In the genomic region with DNA sequence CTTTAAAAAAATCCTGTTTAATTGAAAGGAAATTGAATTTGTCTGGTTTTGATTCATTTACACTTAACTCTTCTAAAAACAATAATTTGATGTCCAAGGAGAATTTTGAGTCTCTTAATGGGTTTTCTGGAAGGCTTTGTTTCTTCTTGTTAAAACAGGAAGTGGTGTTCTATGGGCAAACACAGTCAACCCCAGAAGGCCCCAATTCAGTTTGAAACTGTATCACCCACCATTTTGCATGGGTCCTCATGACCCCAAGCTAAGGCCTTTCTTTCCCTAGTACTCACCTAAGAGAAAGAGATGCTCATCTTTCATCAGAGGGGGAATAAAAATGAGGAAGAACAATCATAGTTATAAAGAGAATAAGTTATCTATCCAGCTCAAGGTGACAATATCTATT, we compare ENCODE assay signal across 16 cellular contexts. TPM values are rescaled to one million over a fixed set of nuclear protein-coding genes. Genes with fewer than 3 reads are reported as not detected.
DNase-seq lines count a peak whose midpoint lies in the region; ATAC-seq and TF ChIP-seq lines count a peak whose summit lies in the region.
"Had no signal": no experiment of that assay in that cellular context is flagged by ENCODE, and none has a peak within 500 bp of the region (broad histone marks: within the 10 kb centered on the region; RNA-seq: fewer than 3 reads in every experiment).

No MANE protein-coding gene starts in this region.

- H3K27me3 Mint-ChIP-seq in activated T-cell treated with anti-CD3 and anti-CD28 coated beads, Interleukin-2, amount 50 U/mL, for 4 hours (ENCODE audit: low read depth), result no peaks in the 10 kb centered on the region
- H3K27me3 Mint-ChIP-seq in activated T-helper 17 cell treated with anti-CD3 and anti-CD28 coated beads, Interleukin-2, amount 50 U/mL, for 72 hours, result no peaks in the 10 kb centered on the region

- peaks cover 98% of the 10 kb centered on the region for H3K4me1 Mint-ChIP-seq in activated T-cell treated with anti-CD3 and anti-CD28 coated beads, Interleukin-2, amount 50 U/mL, for 4 hours (ENCODE audit: low read depth)
- peaks cover 62% of the 10 kb centered on the region for H3K4me1 Mint-ChIP-seq in activated T-helper 17 cell treated with anti-CD3 and anti-CD28 coated beads, Interleukin-2, amount 50 U/mL, for 72 hours

- H3K27me3 ChIP-seq in HL-60 (ENCODE audit: insufficient read depth, poor library complexity, severe bottlenecking) (no peaks in the 10 kb centered on the region), spleen (replicated peaks in 1 of 7) (no peaks in the 10 kb centered on the region), Karpas-422 (ENCODE audit: low read length) (no peaks in the 10 kb centered on the region)

- peak overlapping the region; percentile 91 for H3K27ac Mint-ChIP-seq in activated T-helper 17 cell treated with anti-CD3 and anti-CD28 coated beads, Interleukin-2, amount 50 U/mL, for 72 hours
- H3K27ac Mint-ChIP-seq: neural progenitor cell had no signal

- H3K4me3 ChIP-seq in HL-60 (replicated peaks; ENCODE audit: insufficient read depth, low read length), result no peak overlapping the region
- peak overlapping the region in 1 of 8 donors; percentile 40 for H3K4me3 ChIP-seq in spleen
- no peak overlapping the region for H3K4me3 ChIP-seq in Karpas-422 (ENCODE audit: low read length)
- H3K4me3 ChIP-seq: neural progenitor cell had no signal

- H3K79me2 ChIP-seq in Karpas-422 (ENCODE audit: low read length), result no peaks in the 10 kb centered on the region

- H3K4me2 ChIP-seq in Karpas-422 (ENCODE audit: low read depth, low read length, poor library complexity, severe bottlenecking), result no peak overlapping the region
- H3K4me2 ChIP-seq: neural progenitor cell had no signal

- H3K36me3 ChIP-seq in spleen (peaks cover 0 to 53% (median 7%) of the 10 kb centered on the region in 6 donors), Karpas-422 (ENCODE audit: insufficient read depth, low read length) (no peaks in the 10 kb centered on the region)
- H3K36me3 ChIP-seq: neural progenitor cell had no signal

- H2AFZ ChIP-seq in Karpas-422 (ENCODE audit: low read length), result no peak overlapping the region
- H2AFZ ChIP-seq: neural progenitor cell had no signal

- no peak for DNase-seq in activated T-cell treated with anti-CD3 and anti-CD28 coated beads, Interleukin-2, amount 50 U/mL, for 4 hours
- DNase-seq in activated T-cell treated with anti-CD3 and anti-CD28 coated beads for 4 hours, result no peak
- peak in 1 of 2 experiments; percentile 53 for DNase-seq in HL-60 (ENCODE audit: low read depth in 1 of 2, low spot score in 1 of 2)
- no peak for DNase-seq in spleen
- no peak for DNase-seq in Karpas-422
- DNase-seq in GM19238 (ENCODE audit: insufficient read length, low spot score), result no peak
- DNase-seq: activated CD4-positive, alpha-beta T cell treated with anti-CD3 and anti-CD28 coated beads for 1 hour; anterior cingulate cortex; foreskin melanocyte; kidney glomerular epithelial cell; NCI-H1417 treated with DMSO at 0.1 percent for 48 hours; NCI-H69; Right ventricle myocardium superior had no signal

- H3K36me3 Mint-ChIP-seq in activated T-cell treated with anti-CD3 and anti-CD28 coated beads, Interleukin-2, amount 50 U/mL, for 4 hours (ENCODE audit: insufficient read depth), result peaks cover 18% of the 10 kb centered on the region
- peaks cover 59% of the 10 kb centered on the region for H3K36me3 Mint-ChIP-seq in activated T-helper 17 cell treated with anti-CD3 and anti-CD28 coated beads, Interleukin-2, amount 50 U/mL, for 72 hours (ENCODE audit: low read depth)
- H3K36me3 Mint-ChIP-seq: neural progenitor cell had no signal

- no peak for TF ChIP-seq POLR2A in spleen (IDR thresholded peaks at IDR 0.05)

- H3K4me1 ChIP-seq in spleen (peaks cover 57 to 100% (median 100%) of the 10 kb centered on the region in 6 donors), Karpas-422 (ENCODE audit: low read length) (no peaks in the 10 kb centered on the region)

- no peaks in the 10 kb centered on the region for H3K9me2 ChIP-seq in Karpas-422 (replicated peaks; ENCODE audit: insufficient read depth, low read length)

- intact Hi-C loops in spleen (cut with DNase I; ENCODE audit: low total_unique reads), result loop anchor here (10.0 kb wide), 1 partner anchor 50 kb away; no protein-coding TSS in a partner anchor

- no peaks in the 10 kb centered on the region for H3K9me3 ChIP-seq in spleen
- no peaks in the 10 kb centered on the region for H3K9me3 ChIP-seq in Karpas-422 (ENCODE audit: low read length)

- no peak overlapping the region for H3K9ac ChIP-seq in Karpas-422 (ENCODE audit: low read length)
- H3K9ac ChIP-seq: neural progenitor cell had no signal

- H3K9me3 Mint-ChIP-seq in activated T-cell treated with anti-CD3 and anti-CD28 coated beads, Interleukin-2, amount 50 U/mL, for 4 hours, result no peaks in the 10 kb centered on the region
- H3K9me3 Mint-ChIP-seq in activated T-helper 17 cell treated with anti-CD3 and anti-CD28 coated beads, Interleukin-2, amount 50 U/mL, for 72 hours, result no peaks in the 10 kb centered on the region
- H3K9me3 Mint-ChIP-seq: neural progenitor cell had no signal

- H4K20me1 ChIP-seq in Karpas-422 (ENCODE audit: insufficient read depth, low read depth, low read length), result no peaks in the 10 kb centered on the region

- H3K27ac ChIP-seq in HL-60 (replicated peaks) (peak overlapping the region; percentile 52), spleen (peak overlapping the region; percentile 5 to 100 (median 80)), Karpas-422 (ENCODE audit: low read length) (no peak overlapping the region)
- H3K27ac ChIP-seq: neural progenitor cell had no signal

- H3K4me3 Mint-ChIP-seq in activated T-cell treated with anti-CD3 and anti-CD28 coated beads, Interleukin-2, amount 50 U/mL, for 4 hours, result peak overlapping the region; percentile 5
- peak overlapping the region; percentile 74 for H3K4me3 Mint-ChIP-seq in activated T-helper 17 cell treated with anti-CD3 and anti-CD28 coated beads, Interleukin-2, amount 50 U/mL, for 72 hours
- H3K4me3 Mint-ChIP-seq: neural progenitor cell had no signal

- TF ChIP-seq CTCF in HL-60 (IDR thresholded peaks at IDR 0.05; ENCODE audit: insufficient read depth, low read length) (no peak), spleen (IDR thresholded peaks at IDR 0.05 in 8 of 11, conservative IDR thresholded peaks at IDR 0.05 in 3 of 11) (no peak)

- peak; percentile 33 to 59 for ATAC-seq in activated T-cell treated with anti-CD3 and anti-CD28 coated beads, Interleukin-2, amount 50 U/mL, for 4 hours
- ATAC-seq in activated T-helper 17 cell treated with anti-CD3 and anti-CD28 coated beads, Interleukin-2, amount 50 U/mL, for 72 hours (replicated peaks), result peak; percentile 56
- ATAC-seq in HG02763 (IDR thresholded peaks at IDR 0.05; ENCODE audit: unreplicated experiment), result no peak

RNA-seq across cellular contexts. Expression of a gene that starts 10.6 kb away (rescaled TPM):
- 10 to 100 TPM; 18.1 to 22.7 (median 21.7) TPM for total RNA-seq in activated T-cell treated with anti-CD3 and anti-CD28 coated beads, Interleukin-2, amount 50 U/mL, for 4 hours
- total RNA-seq in activated T-helper 17 cell treated with anti-CD3 and anti-CD28 coated beads, Interleukin-2, amount 50 U/mL, for 72 hours, result 10 to 100 TPM; 55.6 to 73.4 TPM
- total RNA-seq in spleen, result 100 to 1,000 TPM; 125 to 270 (median 160) TPM
- 10 to 100 TPM; 45.8 to 74.2 (median 52.5) TPM for polyA plus RNA-seq in spleen
- total RNA-seq in Karpas-422 (2014; rRNA removed; shearing (Covaris generic); ENCODE audit: low replicate concordance), result 2.6 and 9.4 TPM in 2 replicates
